14 cellular contexts compared by ENCODE assay signal in genomic region chr12:116087962-116088361, GRCh38.
A peak's percentile ranks its signal among the peaks of the same experiment; 100 is the strongest.
DNase-seq lines count a peak whose midpoint lies in the region; ATAC-seq and TF ChIP-seq lines count a peak whose summit lies in the region.
"Had no signal": no experiment of that assay in that cellular context is flagged by ENCODE, and none has a peak within 500 bp of the region (broad histone marks: within the 10 kb centered on the region; RNA-seq: fewer than 3 reads in every experiment).

No MANE protein-coding gene starts in this region.

- H3K79me2 ChIP-seq in mesendoderm (ENCODE audit: control insufficient read depth, insufficient read depth, low read length), result peaks cover 7% of the 10 kb centered on the region

- H4K20me1 ChIP-seq in BLaER1 treated with 17β-estradiol and CSF1 and Interleukin-3, amounts not matched to agents 10 nM and 100 nM, result peaks cover 42 to 100% (median 92%) of the 10 kb centered on the region in 11 experiments

- DNase-seq in NCI-H69 (lab: John Stamatoyannopoulos, UW), result peak; percentile 38
- peak; percentile 65 for DNase-seq in left kidney (ENCODE audit: low read depth, low spot score)
- DNase-seq in prostate gland (ENCODE audit: low spot score), result no peak
- no peak for DNase-seq in mesendoderm
- DNase-seq in nucleus accumbens (lab: John Stamatoyannopoulos, UW), result no peak
- DNase-seq in SIG-M5 (lab: John Stamatoyannopoulos, UW), result no peak
- DNase-seq: activated CD8-positive, alpha-beta memory T cell treated with anti-CD3 and anti-CD28 coated beads for 24 hours; BE2C; effector CD4-positive, alpha-beta T cell; heart left ventricle; NCI-H1417 treated with DMSO at 0.1 percent for 48 hours had no signal

- no peak overlapping the region for H3K56ac ChIP-seq in mesendoderm (ENCODE audit: low read length)

- peak overlapping the region; percentile 20 to 63 (median 48) for H3K4me2 ChIP-seq in BLaER1 treated with 17β-estradiol and CSF1 and Interleukin-3, amounts not matched to agents 10 nM and 100 nM
- H3K4me2 ChIP-seq in mesendoderm (ENCODE audit: low read length), result no peak overlapping the region

- no peak overlapping the region; a peak in 1 of 22 replicates for H3K27ac ChIP-seq in BLaER1 treated with 17β-estradiol and CSF1 and Interleukin-3, amounts not matched to agents 10 nM and 100 nM
- H3K27ac ChIP-seq in prostate gland (no peak overlapping the region), mesendoderm (ENCODE audit: low read depth, low read length) (no peak overlapping the region)
- H3K27ac ChIP-seq: heart left ventricle had no signal

- intact Hi-C loops in prostate gland (cut with DNase I), result no loop called here

- peak; percentile 54 for ATAC-seq in GM21526 (IDR thresholded peaks at IDR 0.05; ENCODE audit: low FRiP score, unreplicated experiment)
- ATAC-seq: heart left ventricle, sciatic nerve had no signal

- H3K9me3 ChIP-seq in BLaER1 treated with 17β-estradiol and CSF1 and Interleukin-3, amounts not matched to agents 10 nM and 100 nM (replicated peaks in 1 of 11), result no peaks in the 10 kb centered on the region
- no peaks in the 10 kb centered on the region for H3K9me3 ChIP-seq in prostate gland
- H3K9me3 ChIP-seq: BE2C had no signal

- no peak overlapping the region for H3K9ac ChIP-seq in BLaER1 treated with 17β-estradiol and CSF1 and Interleukin-3, amounts not matched to agents 10 nM and 100 nM
- no peak overlapping the region for H3K9ac ChIP-seq in mesendoderm (ENCODE audit: low read length)

- H4K5ac ChIP-seq in mesendoderm (ENCODE audit: low read length), result no peak overlapping the region

- no peak overlapping the region for H3K4ac ChIP-seq in mesendoderm (ENCODE audit: low read depth, low read length)

- peaks cover 13 to 31% (median 21%) of the 10 kb centered on the region in 10 experiments for H3K4me1 ChIP-seq in BLaER1 treated with 17β-estradiol and CSF1 and Interleukin-3, amounts not matched to agents 10 nM and 100 nM
- no peaks in the 10 kb centered on the region for H3K4me1 ChIP-seq in prostate gland (replicated peaks)
- H3K4me1 ChIP-seq in mesendoderm (ENCODE audit: control insufficient read depth, low read depth, low read length), result no peaks in the 10 kb centered on the region

- H2BK120ac ChIP-seq in mesendoderm (ENCODE audit: low read depth, low read length), result no peak overlapping the region

- TF ChIP-seq CTCF in prostate gland (IDR thresholded peaks at IDR 0.05), result no peak

- H3K27me3 ChIP-seq in BLaER1 treated with 17β-estradiol and CSF1 and Interleukin-3, amounts not matched to agents 10 nM and 100 nM, result no peaks in the 10 kb centered on the region
- no peaks in the 10 kb centered on the region for H3K27me3 ChIP-seq in prostate gland (replicated peaks; ENCODE audit: insufficient read depth)
- no peaks in the 10 kb centered on the region for H3K27me3 ChIP-seq in mesendoderm (ENCODE audit: insufficient read depth, low read length, poor library complexity)
- H3K27me3 ChIP-seq: BE2C, heart left ventricle had no signal

- no peak overlapping the region for H2AK5ac ChIP-seq in mesendoderm (ENCODE audit: low read length)

- no peak overlapping the region for H3K23ac ChIP-seq in mesendoderm (ENCODE audit: low read length)

- H4K8ac ChIP-seq in mesendoderm (ENCODE audit: low read depth, low read length), result no peak overlapping the region

- 48% methylated on average over 1 of the region's 1 CpG for WGBS in prostate gland
- no CpG with 5 or more reads among the region's 1 CpG for WGBS in mesendoderm (ENCODE audit: extremely low coverage, insufficient coverage, low lambda C conversion rate)

- no peak overlapping the region for H3K18ac ChIP-seq in mesendoderm (ENCODE audit: low read length)

- H2BK5ac ChIP-seq in mesendoderm (ENCODE audit: low read length), result no peak overlapping the region

- H3K79me1 ChIP-seq in mesendoderm (ENCODE audit: low read length), result peaks cover 11% of the 10 kb centered on the region

- peaks cover 27 to 73% (median 44%) of the 10 kb centered on the region in 11 experiments; a peak in 20 of 22 replicates for H3K36me3 ChIP-seq in BLaER1 treated with 17β-estradiol and CSF1 and Interleukin-3, amounts not matched to agents 10 nM and 100 nM
- H3K36me3 ChIP-seq in prostate gland (no peaks in the 10 kb centered on the region), mesendoderm (ENCODE audit: control insufficient read depth, insufficient read depth, low read length) (no peaks in the 10 kb centered on the region)
- H3K36me3 ChIP-seq: BE2C, heart left ventricle had no signal

- no peak overlapping the region for H3K4me3 ChIP-seq in BLaER1 treated with 17β-estradiol and CSF1 and Interleukin-3, amounts not matched to agents 10 nM and 100 nM
- no peak overlapping the region for H3K4me3 ChIP-seq in prostate gland
- no peak overlapping the region for H3K4me3 ChIP-seq in mesendoderm (ENCODE audit: low read length)
- H3K4me3 ChIP-seq: heart left ventricle had no signal

- no peak overlapping the region for H2BK15ac ChIP-seq in mesendoderm (replicated peaks; ENCODE audit: low read depth)

- no peak for TF ChIP-seq POLR2A in prostate gland (IDR thresholded peaks at IDR 0.05)

Comparison
In these comparisons a context has a peak if more than half of its experiments do, and no peak if none do; other contexts are left out.
1. DNase-seq: peak in NCI-H69 (single experiment) and left kidney (single experiment); none in prostate gland (single experiment), mesendoderm (single experiment), nucleus accumbens (0 of 56) and SIG-M5 (single experiment).